16 cellular contexts compared by ENCODE assay signal in the genomic region with DNA sequence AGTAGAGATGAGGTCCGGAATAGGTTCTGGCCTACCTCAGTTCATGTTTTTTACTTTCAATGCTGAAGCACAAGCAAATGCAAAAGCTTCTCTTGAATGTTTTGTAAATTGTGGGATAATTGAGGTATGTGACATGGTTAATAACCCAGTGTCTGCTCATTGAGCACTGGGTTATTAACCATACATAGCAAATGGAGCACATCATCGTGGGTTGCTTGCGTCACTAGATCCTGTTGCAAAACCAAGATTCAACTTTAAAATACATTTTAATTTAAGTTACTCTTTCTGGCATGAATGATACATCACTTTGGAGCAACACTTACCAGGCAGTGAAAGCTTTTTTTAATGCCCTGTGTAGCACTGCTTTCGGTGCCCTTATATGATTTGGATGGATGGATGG.
DNase-seq lines count a peak whose midpoint lies in the region; FAIRE-seq and TF ChIP-seq lines count a peak whose summit lies in the region.
"Had no signal": no experiment of that assay in that cellular context is flagged by ENCODE, and none has a peak within 500 bp of the region (broad histone marks: within the 10 kb centered on the region; RNA-seq: fewer than 3 reads in every experiment).

No MANE protein-coding gene starts in this region.

- peaks cover 6% of the 10 kb centered on the region for H3K4me1 ChIP-seq in BE2C

- TF ChIP-seq CTCF in VCaP (conservative IDR thresholded peaks at IDR 0.05) (no peak), foreskin fibroblast (IDR thresholded peaks at IDR 0.05; ENCODE audit: low read depth, low read length) (no peak), BE2C (IDR thresholded peaks at IDR 0.05; ENCODE audit: low read depth, low read length) (no peak)

- DNase-seq in AML-193 (lab: John Stamatoyannopoulos, UW) = peak; percentile 48 to 51
- DNase-seq in foreskin fibroblast = peak; percentile 57 to 70
- DNase-seq in BE2C = no peak
- DNase-seq in stimulated activated naive CD4-positive, alpha-beta T cell treated with Interleukin-2 at 50 U/mL for 16 hours (lab: John Stamatoyannopoulos, UW) = no peak
- no peak for DNase-seq in RCC 7860 (ENCODE audit: low spot score)
- DNase-seq in ACHN = no peak
- DNase-seq: CD4-positive, alpha-beta memory T cell; DMS79; EL; GOT3; H9 had no signal

- peak overlapping the region; percentile 62 for H3K27ac ChIP-seq in VCaP
- H3K27ac ChIP-seq: C4-2B had no signal

- no peak for FAIRE-seq in RCC 7860 (lab: Jason Lieb, UNC)
- FAIRE-seq: A204.1, G401.6, GM12891 had no signal

- H3K27me3 ChIP-seq in BE2C = no peaks in the 10 kb centered on the region

- no peaks in the 10 kb centered on the region for H3K9me3 ChIP-seq in BE2C

- peaks cover 23% of the 10 kb centered on the region for H3K36me3 ChIP-seq in BE2C

- no peak overlapping the region for H3K4me3 ChIP-seq in foreskin fibroblast (ENCODE audit: low read depth in 1 of 2, low read length in 2 of 2)
- H3K4me3 ChIP-seq in BE2C (ENCODE audit: low read depth, low read length) = no peak overlapping the region

- in situ Hi-C loops in ACHN (cut with HindIII; ENCODE audit: low pct_ligation_motif_present, low pct_unique_long_range_greater_than_20kb, low sequenced_read_pairs) = no loop called here

Comparison
In these comparisons a context has a peak if more than half of its experiments do, and no peak if none do; other contexts are left out.
1. DNase-seq: peak in AML-193 (2 of 2) and foreskin fibroblast (2 of 2); none in BE2C (single experiment), stimulated activated naive CD4-positive, alpha-beta T cell treated with Interleukin-2 at 50 U/mL for 16 hours (single experiment), RCC 7860 (single experiment) and ACHN (single experiment).